Comparison of ENCODE assay signal across 33 cellular contexts in genomic region chr11:61511383-61511782, GRCh38. TPM values are rescaled to one million over a fixed set of nuclear protein-coding genes. Genes with fewer than 3 reads are reported as not detected.
DNase-seq lines count a peak whose midpoint lies in the region; TF ChIP-seq lines count a peak whose summit lies in the region.
"Had no signal": no experiment of that assay in that cellular context is flagged by ENCODE, and none has a peak within 500 bp of the region (broad histone marks: within the 10 kb centered on the region; RNA-seq: fewer than 3 reads in every experiment).

No MANE protein-coding gene starts in this region.

- no peak for TF ChIP-seq POLR2A in uterus (IDR thresholded peaks at IDR 0.05)

- H3K4me3 ChIP-seq in left ventricle myocardium inferior: no peak overlapping the region
- H3K4me3 ChIP-seq in neural progenitor cell: no peak overlapping the region
- H3K4me3 ChIP-seq in uterus: no peak overlapping the region
- H3K4me3 ChIP-seq: cardiac muscle cell, lower lobe of right lung, ovary, thoracic aorta had no signal

- peaks cover 28% of the 10 kb centered on the region for H3K4me1 ChIP-seq in left ventricle myocardium inferior
- peaks cover 40% of the 10 kb centered on the region for H3K4me1 ChIP-seq in neural progenitor cell
- H3K4me1 ChIP-seq in uterus: peaks cover 0 to 16% of the 10 kb centered on the region in 2 donors

- peaks cover 42% of the 10 kb centered on the region for H3F3A ChIP-seq in neural progenitor cell (ENCODE audit: low read depth)

- H3K27ac Mint-ChIP-seq in neural progenitor cell: no peak overlapping the region
- H3K27ac Mint-ChIP-seq: activated CD4-positive, alpha-beta T cell treated with anti-CD3 and anti-CD28 coated beads for 36 hours; activated naive CD4-positive, alpha-beta T cell treated with anti-CD3 and anti-CD28 coated beads, Interleukin-2, amount 50 U/mL, for 72 hours; endodermal cell; H9; natural killer cell treated with Interleukin-12 subunit alpha and Interleukin-12 subunit beta and Interleukin-15 and Interleukin-18, amount 100 ng/mL, for 72 hours had no signal

- H3K9ac ChIP-seq in neural progenitor cell: no peak overlapping the region

- H4K20me1 ChIP-seq in neural progenitor cell (ENCODE audit: low read depth): peaks cover 18% of the 10 kb centered on the region

- peaks cover 67% of the 10 kb centered on the region for H3K4me1 Mint-ChIP-seq in neural progenitor cell

- in situ Hi-C loops in KBM-7 (cut with MboI; ENCODE audit: low pct_unique_long_range_greater_than_20kb, low sequenced_read_pairs): no loop called here

- H3K27ac ChIP-seq in left ventricle myocardium inferior (replicated peaks) (peak overlapping the region; percentile 68), cingulate gyrus (ENCODE audit: low read depth, low read length) (peak overlapping the region; percentile 67), neural progenitor cell (no peak overlapping the region), uterus (peak overlapping the region; percentile 42 to 61)
- H3K27ac ChIP-seq: cardiac muscle cell, lower lobe of right lung, ovary had no signal

- no peaks in the 10 kb centered on the region for H3K9me3 Mint-ChIP-seq in neural progenitor cell
- H3K9me3 Mint-ChIP-seq: activated naive CD4-positive, alpha-beta T cell treated with anti-CD3 and anti-CD28 coated beads, Interleukin-2, amount 50 U/mL, for 72 hours; endodermal cell; H9; natural killer cell treated with Interleukin-12 subunit alpha and Interleukin-12 subunit beta and Interleukin-15 and Interleukin-18, amount 100 ng/mL, for 72 hours had no signal

- H3K27me3 Mint-ChIP-seq in neural progenitor cell (ENCODE audit: insufficient read depth, low read depth): peaks cover 11% of the 10 kb centered on the region

- DNase-seq in left ventricle myocardium inferior: no peak
- DNase-seq in cardiac septum (ENCODE audit: low spot score): no peak
- DNase-seq in neural progenitor cell (ENCODE audit: low spot score): peak; percentile 44
- DNase-seq in uterus: no peak
- DNase-seq in KBM-7: no peak
- no peak for DNase-seq in NCI-H2029 (lab: John Stamatoyannopoulos, UW)
- DNase-seq in NCI-H1048 (lab: John Stamatoyannopoulos, UW): no peak
- DNase-seq: ACHN; activated CD4-positive, alpha-beta T cell treated with anti-CD3 and anti-CD28 coated beads for 36 hours; activated T-cell treated with anti-CD3 and anti-CD28 coated beads for 4 hours; aorta; DMS79 treated with DMSO at 0.1 percent for 48 hours; endodermal cell; GDM1; H9; Kasumi-1; lower lobe of right lung; midbrain; NCI-H1436; NCI-H2081 treated with DMSO at 0.1 percent for 48 hours; NCI-H2227 treated with DMSO at 0.1 percent for 48 hours; NCI-H526 treated with DMSO at 0.1 percent for 48 hours; ovary; PC-3; retina; small intestine; stimulated activated naive CD4-positive, alpha-beta T cell treated with Interleukin-2 at 50 U/mL for 16 hours had no signal

- no peaks in the 10 kb centered on the region for H3K36me3 Mint-ChIP-seq in neural progenitor cell
- H3K36me3 Mint-ChIP-seq: natural killer cell treated with Interleukin-12 subunit alpha and Interleukin-12 subunit beta and Interleukin-15 and Interleukin-18, amount 100 ng/mL, for 72 hours had no signal

- TF ChIP-seq CTCF in left ventricle myocardium inferior (IDR thresholded peaks at IDR 0.05; ENCODE audit: borderline replicate concordance) (no peak), neural progenitor cell (IDR thresholded peaks at IDR 0.05) (no peak), uterus (IDR thresholded peaks at IDR 0.05) (no peak)

- intact Hi-C loops in left ventricle myocardium inferior (cut with micrococcal nuclease): loop anchor here (10.0 kb wide), 1 partner anchor 67 kb away; no protein-coding TSS in a partner anchor
- intact Hi-C loops in cardiac septum (cut with DNase I): no loop called here
- intact Hi-C loops in uterus (cut with DNase I; ENCODE audit: low total_unique reads): no loop called here

- no peak overlapping the region for H2AFZ ChIP-seq in neural progenitor cell (replicated peaks)

- H3K36me3 ChIP-seq in left ventricle myocardium inferior (no peaks in the 10 kb centered on the region), neural progenitor cell (no peaks in the 10 kb centered on the region), uterus (no peaks in the 10 kb centered on the region)
- H3K36me3 ChIP-seq: cardiac muscle cell, lower lobe of right lung, ovary, thoracic aorta had no signal

- peak overlapping the region; percentile 8 for H3K4me2 ChIP-seq in neural progenitor cell

- no peaks in the 10 kb centered on the region for H3K79me2 ChIP-seq in neural progenitor cell (ENCODE audit: low read depth)

- no peaks in the 10 kb centered on the region for H3K9me3 ChIP-seq in left ventricle myocardium inferior (replicated peaks)
- no peaks in the 10 kb centered on the region for H3K9me3 ChIP-seq in neural progenitor cell (ENCODE audit: low read depth)
- H3K9me3 ChIP-seq in uterus: no peaks in the 10 kb centered on the region
- H3K9me3 ChIP-seq: lower lobe of right lung, ovary, thoracic aorta had no signal

- peaks cover 72% of the 10 kb centered on the region for H3K27me3 ChIP-seq in left ventricle myocardium inferior (ENCODE audit: low read depth)
- peaks cover 50% of the 10 kb centered on the region for H3K27me3 ChIP-seq in neural progenitor cell
- peaks cover 6 to 18% of the 10 kb centered on the region in 2 donors for H3K27me3 ChIP-seq in uterus

- H3K4me3 Mint-ChIP-seq in neural progenitor cell: peak overlapping the region; percentile 41
- H3K4me3 Mint-ChIP-seq: activated CD4-positive, alpha-beta T cell treated with anti-CD3 and anti-CD28 coated beads for 36 hours; endodermal cell; natural killer cell treated with Interleukin-12 subunit alpha and Interleukin-12 subunit beta and Interleukin-15 and Interleukin-18, amount 100 ng/mL, for 72 hours had no signal

RNA-seq across cellular contexts. Expression of gene LRRC10B, which starts 2.8 kb away (rescaled TPM):
- 0.88 TPM for total RNA-seq in left ventricle myocardium inferior
- 0.65 TPM for total RNA-seq in cardiac septum
- 0.74 TPM in 1 of 2 replicates, not detected in the other for total RNA-seq in neural progenitor cell (ENCODE audit: low replicate concordance)
- total RNA-seq in uterus: 10 to 100 TPM in 1 of 4 donors, 1 to 10 TPM in 2, under 1 TPM in 1; 0.59 to 39.7 (median 3.1) TPM
- total RNA-seq: activated CD4-positive, alpha-beta T cell treated with anti-CD3 and anti-CD28 coated beads for 36 hours; activated naive CD4-positive, alpha-beta T cell treated with anti-CD3 and anti-CD28 coated beads, Interleukin-2, amount 50 U/mL, for 72 hours; fibroblast of villous mesenchyme; natural killer cell treated with Interleukin-12 subunit alpha and Interleukin-12 subunit beta and Interleukin-15 and Interleukin-18, amount 100 ng/mL, for 72 hours had no signal
